28 cellular contexts compared by ENCODE assay signal in genomic region chr20:50355593-50356521, GRCh38.
"Had no signal": no experiment of that assay in that cellular context is flagged by ENCODE, and none has a peak within 500 bp of the region (broad histone marks: within the 10 kb centered on the region; RNA-seq: fewer than 3 reads in every experiment).

No MANE protein-coding gene starts in this region.

- DNase-seq: activated CD4-positive, alpha-beta T cell treated with anti-CD3 and anti-CD28 coated beads for 4 hours; activated CD4-positive, alpha-beta T cell treated with anti-CD3 and anti-CD28 coated beads, Interleukin-2, amount 50 U/mL, for 4 hours; activated effector memory CD4-positive, alpha-beta T cell treated with Interleukin-2 at 50 U/mL for 16 hours; activated naive CD4-positive, alpha-beta T cell treated with anti-CD3 and anti-CD28 coated beads, Interleukin-2, amount 50 U/mL, for 16 hours; activated naive CD8-positive, alpha-beta T cell treated with anti-CD3 and anti-CD28 coated beads, Interleukin-2, amount 50 U/mL, for 24 hours; activated T-cell treated with anti-CD3 and anti-CD28 coated beads for 4 hours; activated T-cell treated with anti-CD3 and anti-CD28 coated beads, Interleukin-2, amount 50 U/mL, for 72 hours; endodermal cell; foreskin fibroblast; hypothalamus; immature natural killer cell; kidney glomerular epithelial cell; lower lobe of right lung; mesendoderm; stimulated activated CD4-positive, alpha-beta T cell treated with anti-CD3 and anti-CD28 coated beads, Interleukin-2, amount 100 ng/mL, for 48 hours; T-helper 9 cell; trophoblast cell; uterus had no signal

- H3K4me1 Mint-ChIP-seq: central memory CD8-positive, alpha-beta T cell; nephron had no signal

- H3K27me3 Mint-ChIP-seq: activated naive CD8-positive, alpha-beta T cell treated with anti-CD3 and anti-CD28 coated beads, Interleukin-2, amount 50 U/mL, for 24 hours; central memory CD8-positive, alpha-beta T cell had no signal

- H3K4me3 Mint-ChIP-seq: activated naive CD8-positive, alpha-beta T cell treated with anti-CD3 and anti-CD28 coated beads, Interleukin-2, amount 50 U/mL, for 24 hours; activated T-cell treated with anti-CD3 and anti-CD28 coated beads, Interleukin-2, amount 50 U/mL, for 72 hours; central memory CD8-positive, alpha-beta T cell; dendritic cell treated with granulocyte-macrophage colony-stimulating factor and Interleukin-4, amounts not matched to agents 40 ng/mL and 50 ng/mL, for 4 days; endodermal cell; immature natural killer cell; nephron; stimulated activated naive CD8-positive, alpha-beta T cell treated with anti-CD3 and anti-CD28 coated beads, Interleukin-15, Interleukin-2, amounts not matched to agents 100 ng/mL and 50 ng/mL, for 24 hours had no signal

- H3K9me3 ChIP-seq: heart left ventricle, lower lobe of right lung, ovary, prostate gland, thoracic aorta, uterus had no signal

- H3K27ac Mint-ChIP-seq: activated naive CD8-positive, alpha-beta T cell treated with anti-CD3 and anti-CD28 coated beads, Interleukin-2, amount 50 U/mL, for 24 hours; activated T-cell treated with anti-CD3 and anti-CD28 coated beads, Interleukin-2, amount 50 U/mL, for 72 hours; dendritic cell treated with granulocyte-macrophage colony-stimulating factor and Interleukin-4, amounts not matched to agents 40 ng/mL and 50 ng/mL, for 4 days; endodermal cell; nephron; stimulated activated naive CD8-positive, alpha-beta T cell treated with anti-CD3 and anti-CD28 coated beads, Interleukin-15, Interleukin-2, amounts not matched to agents 100 ng/mL and 50 ng/mL, for 24 hours had no signal

- H3K9me3 Mint-ChIP-seq: activated naive CD8-positive, alpha-beta T cell treated with anti-CD3 and anti-CD28 coated beads, Interleukin-2, amount 50 U/mL, for 24 hours; activated T-cell treated with anti-CD3 and anti-CD28 coated beads, Interleukin-2, amount 50 U/mL, for 72 hours; central memory CD8-positive, alpha-beta T cell; dendritic cell treated with granulocyte-macrophage colony-stimulating factor and Interleukin-4, amounts not matched to agents 40 ng/mL and 50 ng/mL, for 4 days; endodermal cell; immature natural killer cell; nephron; stimulated activated naive CD8-positive, alpha-beta T cell treated with anti-CD3 and anti-CD28 coated beads, Interleukin-15, Interleukin-2, amounts not matched to agents 100 ng/mL and 50 ng/mL, for 24 hours had no signal

- H3K36me3 Mint-ChIP-seq: immature natural killer cell had no signal

- ATAC-seq: activated naive CD8-positive, alpha-beta T cell treated with anti-CD3 and anti-CD28 coated beads, Interleukin-2, amount 50 U/mL, for 24 hours; activated T-cell treated with anti-CD3 and anti-CD28 coated beads, Interleukin-2, amount 50 U/mL, for 72 hours; esophagus mucosa; heart left ventricle; left lobe of liver; lower lobe of right lung had no signal
